Comparison of ENCODE assay signal across 12 cellular contexts in the genomic region with DNA sequence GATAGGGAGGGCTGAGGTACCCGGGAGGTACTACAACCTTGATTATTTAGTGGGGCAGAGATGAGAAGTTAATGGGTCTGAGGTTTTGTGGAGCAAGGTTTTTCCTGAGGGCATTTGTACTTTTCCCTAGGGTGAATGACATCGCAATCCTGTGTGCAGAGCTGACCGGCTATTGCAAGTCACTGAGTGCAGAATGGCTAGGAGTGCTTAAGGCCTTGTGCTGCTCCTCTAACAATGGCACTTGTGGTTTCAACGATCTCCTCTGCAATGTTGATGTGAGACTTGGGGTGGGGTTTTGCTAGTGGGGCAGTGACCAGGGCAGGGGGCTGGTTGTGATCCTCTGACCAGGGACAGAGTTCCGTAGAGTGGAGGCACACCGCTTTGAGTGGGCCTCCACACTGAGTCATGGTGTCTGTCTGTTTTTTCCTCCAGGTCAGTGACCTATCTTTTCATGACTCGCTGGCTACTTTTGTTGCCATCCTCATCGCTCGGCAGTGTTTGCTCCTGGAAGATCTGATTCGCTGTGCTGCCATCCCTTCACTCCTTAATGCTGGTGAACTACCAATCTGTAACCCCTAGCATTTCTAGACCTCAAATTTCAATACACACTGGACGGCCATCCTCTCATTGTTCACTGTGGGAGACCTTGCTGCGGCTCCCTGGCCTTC. TPM values are rescaled to one million over a fixed set of nuclear protein-coding genes. Genes with fewer than 3 reads are reported as not detected.
A peak's percentile ranks its signal among the peaks of the same experiment; 100 is the strongest.
DNase-seq lines count a peak whose midpoint lies in the region; ATAC-seq, FAIRE-seq and TF ChIP-seq lines count a peak whose summit lies in the region.
"Had no signal": no experiment of that assay in that cellular context is flagged by ENCODE, and none has a peak within 500 bp of the region (broad histone marks: within the 10 kb centered on the region; RNA-seq: fewer than 3 reads in every experiment).

No MANE protein-coding gene starts in this region.

- no peaks in the 10 kb centered on the region for H3K9me3 Mint-ChIP-seq in astrocyte (ENCODE audit: unreplicated experiment)
- H3K9me3 Mint-ChIP-seq in naive thymus-derived CD4-positive, alpha-beta T cell = peaks cover 0 to 1% (median 0%) of the 10 kb centered on the region in 11 donors

- H3K27me3 ChIP-seq in astrocyte (ENCODE audit: insufficient read depth, low read length) (no peaks in the 10 kb centered on the region), left ventricle myocardium inferior (ENCODE audit: low read depth) (no peaks in the 10 kb centered on the region), aorta (ENCODE audit: control insufficient read depth in 1 of 2, insufficient read depth in 2 of 2, low read length in 1 of 2) (no peaks in the 10 kb centered on the region)
- no peaks in the 10 kb centered on the region for H3K27me3 ChIP-seq in naive thymus-derived CD4-positive, alpha-beta T cell (ENCODE audit: control insufficient read depth in 2 of 2, insufficient read depth in 2 of 2, low read length in 2 of 2)

- no peaks in the 10 kb centered on the region for H3K79me2 ChIP-seq in astrocyte (ENCODE audit: insufficient read depth, low read length)

- H3K36me3 ChIP-seq in astrocyte (ENCODE audit: insufficient read depth, low read length) (peaks cover 26% of the 10 kb centered on the region), left ventricle myocardium inferior (peaks cover 85% of the 10 kb centered on the region), aorta (ENCODE audit: control insufficient read depth in 1 of 2, insufficient read depth in 2 of 2, low read length in 1 of 2) (peaks cover 0 to 8% of the 10 kb centered on the region in 2 donors)
- H3K36me3 ChIP-seq in naive thymus-derived CD4-positive, alpha-beta T cell (ENCODE audit: control insufficient read depth in 2 of 3, insufficient read depth in 3 of 3, low read length in 3 of 3) = peaks cover 5 to 91% (median 10%) of the 10 kb centered on the region in 3 experiments

- TF ChIP-seq CTCF in NB4 (IDR thresholded peaks at IDR 0.05; ENCODE audit: low read depth, low read length) (no peak), astrocyte (IDR thresholded peaks at IDR 0.05; ENCODE audit: insufficient read depth, low read depth, low read length) (no peak), left ventricle myocardium inferior (IDR thresholded peaks at IDR 0.05; ENCODE audit: borderline replicate concordance) (no peak)

- no peak for FAIRE-seq in astrocyte (lab: Jason Lieb, UNC)
- FAIRE-seq: frontal cortex, keratinocyte had no signal

- H3K4me3 ChIP-seq in NB4 (ENCODE audit: low read depth, low read length) = no peak overlapping the region
- H3K4me3 ChIP-seq in astrocyte (ENCODE audit: insufficient read depth, low read depth, low read length) = no peak overlapping the region
- no peak overlapping the region for H3K4me3 ChIP-seq in naive thymus-derived CD4-positive, alpha-beta T cell (ENCODE audit: low read length)
- H3K4me3 ChIP-seq in left ventricle myocardium inferior = no peak overlapping the region
- H3K4me3 ChIP-seq in aorta (ENCODE audit: low read length in 2 of 2) = no peak overlapping the region
- H3K4me3 ChIP-seq: thoracic aorta had no signal

- 75 to 77% methylated on average over 12 of the region's 12 CpGs for WGBS in aorta, 2 donors

- POLR2A ChIA-PET in naive thymus-derived CD4-positive, alpha-beta T cell (lab: Charles Lee) = interaction anchor here (1.0 to 7.7 kb wide), 6 partner anchors 10 to 404 kb away, joined by 3 to 105 read pairs (median 14); partner anchors contain the start of genes FOXO4, IL2RG, MED12 and OGT

- peak overlapping the region; percentile 88 for H3K27ac Mint-ChIP-seq in astrocyte (ENCODE audit: unreplicated experiment)
- peak overlapping the region in 8 of 9 donors; percentile 40 to 83 (median 69) for H3K27ac Mint-ChIP-seq in naive thymus-derived CD4-positive, alpha-beta T cell

- no peaks in the 10 kb centered on the region for H3K27me3 Mint-ChIP-seq in astrocyte (ENCODE audit: low read depth, unreplicated experiment)
- no peaks in the 10 kb centered on the region for H3K27me3 Mint-ChIP-seq in naive thymus-derived CD4-positive, alpha-beta T cell

- ATAC-seq in naive thymus-derived CD4-positive, alpha-beta T cell = no peak
- ATAC-seq in aorta (ENCODE audit: low FRiP score) = no peak

- H3K36me3 Mint-ChIP-seq in astrocyte (ENCODE audit: low read depth, unreplicated experiment) = peaks cover 16% of the 10 kb centered on the region
- peaks cover 9 to 36% (median 11%) of the 10 kb centered on the region in 5 donors for H3K36me3 Mint-ChIP-seq in naive thymus-derived CD4-positive, alpha-beta T cell

- no peak overlapping the region for H3K9ac ChIP-seq in astrocyte (ENCODE audit: low read length)

- H3K4me2 ChIP-seq in astrocyte (ENCODE audit: low read length) = no peak overlapping the region

- H3K4me1 ChIP-seq in astrocyte (ENCODE audit: insufficient read depth, low read length) (peaks cover 7% of the 10 kb centered on the region), left ventricle myocardium inferior (no peaks in the 10 kb centered on the region), aorta (ENCODE audit: control insufficient read depth in 1 of 2, insufficient read depth in 2 of 2, low read length in 2 of 2) (no peaks in the 10 kb centered on the region)
- peaks cover 0 to 14% of the 10 kb centered on the region in 2 donors for H3K4me1 ChIP-seq in naive thymus-derived CD4-positive, alpha-beta T cell (ENCODE audit: control insufficient read depth in 2 of 2, insufficient read depth in 2 of 2, low read length in 2 of 2)

- TF ChIP-seq POLR2A in NB4 (IDR thresholded peaks at IDR 0.05; ENCODE audit: extremely low read depth, insufficient read length) = no peak

- intact Hi-C loops in naive thymus-derived CD4-positive, alpha-beta T cell (cut with micrococcal nuclease) = loop anchor here (2.0 kb wide), 1 partner anchor 157 kb away; no protein-coding TSS in a partner anchor
- intact Hi-C loops in left ventricle myocardium inferior (cut with micrococcal nuclease) (no loop called here), aorta (cut with DNase I) (no loop called here)

- no peak overlapping the region for H2AFZ ChIP-seq in astrocyte (ENCODE audit: low read depth, low read length)

- DNase-seq in EH (ENCODE audit: low read depth) (peak; percentile 64), NB4 (ENCODE audit: low read depth) (peak; percentile 80), astrocyte (ENCODE audit: low read depth) (peak; percentile 9), activated gamma-delta T cell (lab: John Stamatoyannopoulos, UW) (no peak), left ventricle myocardium inferior (no peak), aorta (no peak)
- DNase-seq in naive thymus-derived CD4-positive, alpha-beta T cell = no peak
- DNase-seq in stimulated activated CD4-positive, alpha-beta T cell treated with anti-CD3 and anti-CD28 coated beads, Interleukin-4, amount 100 ng/mL, for 1 hour = no peak

- H3K4me1 Mint-ChIP-seq in astrocyte (ENCODE audit: low read depth, unreplicated experiment) = peaks cover 17% of the 10 kb centered on the region
- H3K4me1 Mint-ChIP-seq in naive thymus-derived CD4-positive, alpha-beta T cell = peaks cover 12 to 29% (median 16%) of the 10 kb centered on the region in 7 donors

- CTCF ChIA-PET in naive thymus-derived CD4-positive, alpha-beta T cell (lab: Charles Lee) = interaction anchor here (0.7 to 5.3 kb wide), 8 partner anchors 10 to 39 kb away, joined by 3 to 59 read pairs (median 7); partner anchors contain the start of genes FOXO4, IL2RG and MED12

- H3K27ac ChIP-seq in astrocyte (ENCODE audit: low read depth, low read length) (no peak overlapping the region), left ventricle myocardium inferior (replicated peaks) (no peak overlapping the region), aorta (ENCODE audit: low read depth in 1 of 2, low read length in 2 of 2) (no peak overlapping the region)
- no peak overlapping the region for H3K27ac ChIP-seq in naive thymus-derived CD4-positive, alpha-beta T cell (ENCODE audit: low read depth, low read length)
- H3K27ac ChIP-seq: thoracic aorta had no signal

- H3K9me3 ChIP-seq in astrocyte (ENCODE audit: insufficient read depth, low read depth, low read length) (no peaks in the 10 kb centered on the region), left ventricle myocardium inferior (replicated peaks) (no peaks in the 10 kb centered on the region), aorta (ENCODE audit: control insufficient read depth, low read length) (no peaks in the 10 kb centered on the region)
- no peaks in the 10 kb centered on the region for H3K9me3 ChIP-seq in naive thymus-derived CD4-positive, alpha-beta T cell (ENCODE audit: control insufficient read depth in 2 of 3, low read length in 3 of 3)
- H3K9me3 ChIP-seq: thoracic aorta had no signal

- H3K4me3 Mint-ChIP-seq in astrocyte (ENCODE audit: unreplicated experiment) = peak overlapping the region; percentile 43
- peak overlapping the region in 1 of 10 donors; percentile 64 for H3K4me3 Mint-ChIP-seq in naive thymus-derived CD4-positive, alpha-beta T cell

- no peaks in the 10 kb centered on the region for H4K20me1 ChIP-seq in astrocyte (ENCODE audit: insufficient read depth, low read length)

RNA-seq across cellular contexts. Expression of gene MED12, which starts 9.9 kb away (rescaled TPM):
- total RNA-seq in astrocyte (33.8 and 34.3 TPM in 2 replicates), left ventricle myocardium inferior (23.2 TPM), aorta (10 to 100 TPM; 51.5 to 68.4 TPM)
- 100 to 1,000 TPM in 1 of 5 experiments, 10 to 100 TPM in 4; 71.1 to 104 (median 77.4) TPM for total RNA-seq in naive thymus-derived CD4-positive, alpha-beta T cell
- 10 to 100 TPM; 12.5 to 22.2 TPM for polyA plus RNA-seq in naive thymus-derived CD4-positive, alpha-beta T cell
- 10 to 100 TPM in 1 of 2 donors, 1 to 10 TPM in 1; 5.0 to 14.6 TPM for polyA plus RNA-seq in aorta

RNA-seq across cellular contexts. Expression of gene NLGN3, which starts 16.3 kb away (rescaled TPM):
- total RNA-seq in astrocyte = 0.84 and 0.93 TPM in 2 replicates
- total RNA-seq in naive thymus-derived CD4-positive, alpha-beta T cell = 1 to 10 TPM; 2.3 to 4.6 (median 3.0) TPM
- under 1 TPM; 0.09 to 0.24 TPM for polyA plus RNA-seq in naive thymus-derived CD4-positive, alpha-beta T cell
- total RNA-seq in left ventricle myocardium inferior = 0.41 TPM
- 1 to 10 TPM; 1.5 to 4.5 TPM for total RNA-seq in aorta
- 1 to 10 TPM in 1 of 2 donors, under 1 TPM in 1; 0.63 to 1.2 TPM for polyA plus RNA-seq in aorta

RNA-seq across cellular contexts. Expression of gene IL2RG, which starts 16.9 kb away (rescaled TPM):
- total RNA-seq in astrocyte (0.59 TPM in 1 of 2 replicates, not detected in the other), left ventricle myocardium inferior (0.99 TPM), aorta (1 to 10 TPM; 4.4 to 7.1 TPM)
- total RNA-seq in naive thymus-derived CD4-positive, alpha-beta T cell = 100 to 1,000 TPM; 228 to 671 (median 329) TPM
- 1,000 to 10,000 TPM in 1 of 2 donors, 100 to 1,000 TPM in 1; 933 to 1,015 TPM for polyA plus RNA-seq in naive thymus-derived CD4-positive, alpha-beta T cell
- 1 to 10 TPM; 1.4 to 7.6 TPM for polyA plus RNA-seq in aorta
- total RNA-seq: frontal cortex had no signal

RNA-seq across cellular contexts. Expression of gene CXorf65, which starts 21.8 kb away (rescaled TPM):
- total RNA-seq in astrocyte (not detected in 2 replicates), left ventricle myocardium inferior (not detected), aorta (not detected)
- 10 to 100 TPM; 26.5 to 83.4 (median 57.8) TPM for total RNA-seq in naive thymus-derived CD4-positive, alpha-beta T cell
- polyA plus RNA-seq in naive thymus-derived CD4-positive, alpha-beta T cell = 1 to 10 TPM in 1 of 2 donors, under 1 TPM in 1; 0.31 to 4.3 TPM
- polyA plus RNA-seq in aorta = under 1 TPM in 1 of 2 donors, not detected in 1; 0.26 TPM
- total RNA-seq: frontal cortex, myocyte, thoracic aorta had no signal
- polyA plus RNA-seq: keratinocyte had no signal

RNA-seq across cellular contexts. Expression of gene FOXO4, which starts 32.6 kb away (rescaled TPM):
- total RNA-seq in astrocyte (13.7 and 15.0 TPM in 2 replicates), left ventricle myocardium inferior (39.5 TPM), aorta (10 to 100 TPM; 24.2 to 31.5 TPM)
- 10 to 100 TPM; 11.9 to 40.6 (median 30.0) TPM for total RNA-seq in naive thymus-derived CD4-positive, alpha-beta T cell
- polyA plus RNA-seq in naive thymus-derived CD4-positive, alpha-beta T cell = 1 to 10 TPM; 1.2 to 2.3 TPM
- polyA plus RNA-seq in aorta = 10 to 100 TPM; 18.1 to 29.8 TPM

Comparison
In these comparisons a context has a peak if more than half of its experiments do, and no peak if none do; other contexts are left out.
1. DNase-seq: peak in EH (single experiment), NB4 (single experiment) and astrocyte (single experiment); none in naive thymus-derived CD4-positive, alpha-beta T cell (0 of 9), activated gamma-delta T cell (single experiment), left ventricle myocardium inferior (single experiment), stimulated activated CD4-positive, alpha-beta T cell treated with anti-CD3 and anti-CD28 coated beads, Interleukin-4, amount 100 ng/mL, for 1 hour (single experiment) and aorta (0 of 2).
2. RNA of gene IL2RG, which starts 16.9 kb away (total RNA-seq): 228 to 671 TPM in naive thymus-derived CD4-positive, alpha-beta T cell; 4.4 to 7.1 TPM in aorta, 0.99 TPM in left ventricle myocardium inferior (single experiment) and 0.59 TPM in astrocyte; every median in the first group is over 10 times any median in the second.
3. intact Hi-C loops: an anchor here in naive thymus-derived CD4-positive, alpha-beta T cell (2.0 kb wide); none called in left ventricle myocardium inferior and aorta.